In the genomic region with DNA sequence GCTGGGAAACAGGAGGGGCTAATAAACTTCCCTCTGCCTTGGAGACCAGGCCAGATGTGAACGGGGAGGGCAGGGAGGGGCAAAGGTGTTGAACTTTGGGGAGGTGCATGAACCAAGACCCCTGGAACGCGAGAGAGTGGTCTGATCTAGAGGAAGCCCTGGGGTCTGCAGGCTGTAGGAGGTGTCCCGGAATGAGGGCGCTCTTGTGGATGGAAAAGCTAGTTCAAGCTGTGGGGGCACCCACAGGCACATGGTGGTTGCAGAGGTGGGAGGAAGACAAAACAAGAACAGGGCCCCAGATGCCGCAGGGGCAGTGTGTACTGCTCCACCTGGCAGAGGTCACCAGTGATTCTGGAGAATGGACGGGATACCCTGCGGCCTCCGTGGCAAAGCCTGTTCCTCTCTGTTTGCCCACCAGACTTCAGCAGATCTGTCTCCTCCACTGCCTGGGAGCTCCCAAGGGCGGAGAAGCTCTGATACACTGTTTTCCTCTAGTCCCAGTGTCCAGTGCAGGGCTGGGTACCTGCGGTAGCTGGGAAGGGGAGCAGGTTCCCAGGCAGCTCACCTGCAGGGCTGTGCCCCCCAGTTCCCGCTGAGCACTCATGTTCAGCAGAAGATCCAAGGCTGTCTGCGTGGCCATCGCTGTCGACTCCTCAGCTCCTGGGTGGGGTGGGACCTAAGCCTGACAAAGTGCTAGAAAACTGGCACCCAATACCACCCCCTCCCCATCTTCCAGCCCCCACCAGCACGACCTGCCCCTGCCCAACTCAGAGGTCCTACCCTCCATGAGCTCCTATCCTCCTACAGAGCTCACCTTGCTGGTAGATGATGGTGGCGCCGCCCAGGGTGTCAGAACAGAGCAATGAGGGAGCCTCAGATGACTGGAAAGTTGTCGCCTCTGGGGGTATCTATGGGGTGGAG, we compare ENCODE assay signal across 15 cellular contexts.
"Had no signal": no experiment of that assay in that cellular context is flagged by ENCODE, and none has a peak within 500 bp of the region (broad histone marks: within the 10 kb centered on the region; RNA-seq: fewer than 3 reads in every experiment).

No MANE protein-coding gene starts in this region.

- H3K27ac ChIP-seq: prostate gland had no signal

- H3K4me1 Mint-ChIP-seq: activated naive CD8-positive, alpha-beta T cell treated with anti-CD3 and anti-CD28 coated beads for 36 hours; nephron; T-cell had no signal

- H3K9me3 Mint-ChIP-seq: activated naive CD8-positive, alpha-beta T cell treated with anti-CD3 and anti-CD28 coated beads for 36 hours; nephron; stimulated activated memory B cell treated with anti-CD40 and anti-IgM and Interleukin-4, amounts not matched to agents 10 μg/mL and 1 μg/mL and 100 μg/mL, for 72 hours; T-cell had no signal

- H3K4me3 Mint-ChIP-seq: activated naive CD8-positive, alpha-beta T cell treated with anti-CD3 and anti-CD28 coated beads for 36 hours; nephron; stimulated activated memory B cell treated with anti-CD40 and anti-IgM and Interleukin-4, amounts not matched to agents 10 μg/mL and 1 μg/mL and 100 μg/mL, for 72 hours; T-cell had no signal

- H3K27me3 Mint-ChIP-seq: activated naive CD8-positive, alpha-beta T cell treated with anti-CD3 and anti-CD28 coated beads for 36 hours; stimulated activated memory B cell treated with anti-CD40 and anti-IgM and Interleukin-4, amounts not matched to agents 10 μg/mL and 1 μg/mL and 100 μg/mL, for 72 hours; T-cell had no signal

- H3K9me3 ChIP-seq: prostate gland, SK-N-SH had no signal

- DNase-seq: activated CD4-positive, alpha-beta T cell treated with anti-CD3 and anti-CD28 coated beads, Interleukin-2, amount 50 U/mL, for 48 hours; activated gamma-delta T cell treated with Interleukin-2 at 50 U/mL for 16 hours; activated naive CD8-positive, alpha-beta T cell treated with anti-CD3 and anti-CD28 coated beads for 36 hours; nucleus accumbens; SK-N-SH; substantia nigra; T-cell; T1000; trophoblast cell had no signal

- H3K4me3 ChIP-seq: prostate gland had no signal

- H3K27ac Mint-ChIP-seq: activated naive CD8-positive, alpha-beta T cell treated with anti-CD3 and anti-CD28 coated beads for 36 hours; nephron; stimulated activated memory B cell treated with anti-CD40 and anti-IgM and Interleukin-4, amounts not matched to agents 10 μg/mL and 1 μg/mL and 100 μg/mL, for 72 hours; T-cell had no signal

- FAIRE-seq: astrocyte, bronchial epithelial cell, frontal cortex had no signal

- H3K4me2 ChIP-seq: SK-N-SH had no signal

- ATAC-seq: stimulated activated memory B cell treated with anti-CD40 and anti-IgM and Interleukin-4, amounts not matched to agents 10 μg/mL and 1 μg/mL and 100 μg/mL, for 72 hours had no signal

- H3K4me1 ChIP-seq: prostate gland had no signal

- H3K9ac ChIP-seq: SK-N-SH had no signal
